Comparison of ENCODE assay signal across 8 cellular contexts in the genomic region with DNA sequence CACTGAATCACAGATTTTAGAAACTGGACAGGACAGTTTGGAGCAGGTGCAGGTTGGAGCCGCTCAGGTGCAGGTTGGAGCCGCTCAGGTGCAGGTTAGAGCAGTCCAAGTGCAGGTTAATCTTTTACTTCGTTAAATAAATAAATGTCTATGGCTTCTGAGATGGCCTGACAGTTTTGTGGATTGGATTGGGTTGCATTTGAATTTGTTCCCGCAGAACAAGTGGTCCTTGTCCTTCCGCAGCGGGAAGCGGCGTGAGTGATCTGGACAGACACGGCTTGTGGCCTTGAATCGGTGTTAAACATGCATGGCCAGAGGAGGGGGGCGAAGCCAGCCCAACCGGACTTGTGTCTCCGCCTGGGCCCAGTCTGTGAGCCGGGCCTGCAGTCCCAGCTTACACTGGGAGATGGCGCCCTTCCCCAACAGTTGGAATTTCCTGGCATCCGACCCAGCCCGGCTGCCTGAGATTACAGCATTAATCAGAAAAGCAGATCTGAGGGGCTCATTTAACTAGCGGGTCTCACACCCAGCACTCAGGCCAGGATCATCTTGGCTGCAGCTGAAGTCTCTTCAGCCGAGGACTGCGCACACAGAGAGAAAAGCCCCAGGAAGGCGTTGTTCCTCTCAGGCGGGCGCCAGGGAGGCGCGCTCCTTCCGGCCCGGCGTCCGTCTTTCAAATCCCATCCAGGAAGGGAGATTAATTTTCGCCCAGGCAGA. TPM values are rescaled to one million over a fixed set of nuclear protein-coding genes. Genes with fewer than 3 reads are reported as not detected.
DNase-seq lines count a peak whose midpoint lies in the region; FAIRE-seq and TF ChIP-seq lines count a peak whose summit lies in the region.

No MANE protein-coding gene starts in this region.

- H3K27ac ChIP-seq in Peyer's patch (no peak overlapping the region), mammary epithelial cell (ENCODE audit: insufficient read depth, low read depth, low read length) (no peak overlapping the region), keratinocyte (ENCODE audit: control insufficient read depth, insufficient read depth, low read length) (no peak overlapping the region)

- H2AFZ ChIP-seq in mammary epithelial cell (ENCODE audit: low read depth, low read length) (no peak overlapping the region), keratinocyte (ENCODE audit: control insufficient read depth, low read length) (peak overlapping the region; percentile 30)

- H3K79me2 ChIP-seq in mammary epithelial cell (ENCODE audit: insufficient read depth, low read length) (no peaks in the 10 kb centered on the region), keratinocyte (ENCODE audit: control insufficient read depth, insufficient read depth, low read length) (no peaks in the 10 kb centered on the region)

- H3K4me2 ChIP-seq in mammary epithelial cell (ENCODE audit: insufficient read depth, low read depth, low read length) (no peak overlapping the region), keratinocyte (ENCODE audit: control insufficient read depth, extremely low read depth, insufficient read depth, low read depth, low read length) (peak overlapping the region; percentile 71)

- H3K4me1 Mint-ChIP-seq in HFFc6 (ENCODE audit: low read depth): peaks cover 7% of the 10 kb centered on the region

- H4K20me1 ChIP-seq in mammary epithelial cell (ENCODE audit: insufficient read depth, low read length): no peaks in the 10 kb centered on the region
- H4K20me1 ChIP-seq in keratinocyte (ENCODE audit: control insufficient read depth, extremely low read depth, insufficient read depth, low read length): no peaks in the 10 kb centered on the region

- H3K9me3 ChIP-seq in Peyer's patch: no peaks in the 10 kb centered on the region
- peaks cover 5% of the 10 kb centered on the region for H3K9me3 ChIP-seq in mammary epithelial cell (replicated peaks; ENCODE audit: insufficient read depth, low read length)
- no peaks in the 10 kb centered on the region for H3K9me3 ChIP-seq in keratinocyte (ENCODE audit: control insufficient read depth, low read depth, low read length)

- peaks cover 31% of the 10 kb centered on the region for H3K27me3 Mint-ChIP-seq in HFFc6 (ENCODE audit: insufficient read depth)

- dilution Hi-C loops in mammary epithelial cell (cut with HindIII; ENCODE audit: low sequenced_read_pairs): no loop called here
- dilution Hi-C loops in keratinocyte (cut with MboI; ENCODE audit: extremely low pct_ligation_motif_present, low sequenced_read_pairs): no loop called here

- H3K36me3 Mint-ChIP-seq in HFFc6 (ENCODE audit: low read depth): no peaks in the 10 kb centered on the region

- FAIRE-seq in keratinocyte (lab: Jason Lieb, UNC): no peak

- WGBS in mammary epithelial cell (ENCODE audit: low coverage, missing lambda C conversion rate): 18% methylated on average over 21 of the region's 30 CpGs

- H3K27me3 ChIP-seq in Peyer's patch (peaks cover 0 to 8% of the 10 kb centered on the region in 2 donors), mammary epithelial cell (ENCODE audit: insufficient read depth, low read length) (peaks cover 17% of the 10 kb centered on the region), keratinocyte (ENCODE audit: control insufficient read depth, extremely low read depth, insufficient read depth, low read length) (peaks cover 68% of the 10 kb centered on the region)

- DNase-seq in COLO829 (ENCODE audit: low spot score) (peak; percentile 84), HFFc6 (peak; percentile 39), Peyer's patch (peak; percentile 37 to 78 (median 74)), mammary epithelial cell (peak; percentile 33), keratinocyte (ENCODE audit: low read depth, low spot score) (no peak), NCI-H1048 (lab: John Stamatoyannopoulos, UW) (no peak), mesenteric fat pad (ENCODE audit: low spot score) (no peak)
- DNase-seq in stimulated activated CD4-positive, alpha-beta T cell treated with anti-CD3 and anti-CD28 coated beads, Interleukin-12 subunit alpha, Interleukin-12 subunit beta, amount 100 ng/mL, for 4 hours: peak; percentile 13

- CTCF ChIA-PET in mammary epithelial cell (lab: Charles Lee; ENCODE audit: low non-redundant PET): no interaction called here

- H3K4me3 ChIP-seq in Peyer's patch: peak overlapping the region in 2 of 4 donors; percentile 23 to 36
- no peak overlapping the region for H3K4me3 ChIP-seq in mammary epithelial cell (replicated peaks in 1 of 3; ENCODE audit: insufficient read depth in 1 of 3, low read depth in 2 of 3, low read length in 3 of 3)
- peak overlapping the region; percentile 12 to 59 (median 32) for H3K4me3 ChIP-seq in keratinocyte (ENCODE audit: control insufficient read depth in 2 of 3, extremely low read depth in 1 of 3, insufficient read depth in 2 of 3, low read depth in 1 of 3, low read length in 3 of 3)

- H3K9me1 ChIP-seq in keratinocyte (ENCODE audit: control insufficient read depth, extremely low read depth, insufficient read depth, low read length): no peaks in the 10 kb centered on the region

- no peak for TF ChIP-seq POLR2A in Peyer's patch (IDR thresholded peaks at IDR 0.05)

- no peaks in the 10 kb centered on the region for H3K36me3 ChIP-seq in Peyer's patch
- no peaks in the 10 kb centered on the region for H3K36me3 ChIP-seq in mammary epithelial cell (ENCODE audit: insufficient read depth, low read length)
- H3K36me3 ChIP-seq in keratinocyte (ENCODE audit: control insufficient read depth in 2 of 2, extremely low read depth in 1 of 2, insufficient read depth in 2 of 2, low read length in 2 of 2): no peaks in the 10 kb centered on the region

- in situ Hi-C loops in mammary epithelial cell (cut with MboI; ENCODE audit: low sequenced_read_pairs in 2 of 2): loop anchor here in 1 of 2 donors (10.0 kb wide), 1 partner anchor 329 kb away; no protein-coding TSS in a partner anchor

- peaks cover 0 to 26% (median 0%) of the 10 kb centered on the region in 4 donors for H3K4me1 ChIP-seq in Peyer's patch
- no peaks in the 10 kb centered on the region for H3K4me1 ChIP-seq in mammary epithelial cell (ENCODE audit: insufficient read depth, low read length)
- H3K4me1 ChIP-seq in keratinocyte (ENCODE audit: control insufficient read depth, extremely low read depth, insufficient read depth, low read length): peaks cover 4% of the 10 kb centered on the region

- intact Hi-C loops in mammary epithelial cell (cut with micrococcal nuclease): loop anchor here (1.0 to 10.0 kb wide), 3 partner anchors 259 to 637 kb away; no protein-coding TSS in a partner anchor

- TF ChIP-seq CTCF in HFFc6 (IDR thresholded peaks at IDR 0.05): peak; percentile 93
- peak in 5 of 6 experiments; percentile 47 to 91 (median 82) for TF ChIP-seq CTCF in Peyer's patch (IDR thresholded peaks at IDR 0.05)
- TF ChIP-seq CTCF in mammary epithelial cell (conservative IDR thresholded peaks at IDR 0.05 in 1 of 2, IDR thresholded peaks at IDR 0.05 in 1 of 2; ENCODE audit: extremely low read depth in 1 of 2, insufficient read depth in 1 of 2, low read depth in 1 of 2, low read length in 2 of 2): peak; percentile 53 to 73
- peak; percentile 88 to 95 (median 93) for TF ChIP-seq CTCF in keratinocyte (optimal IDR thresholded peaks at IDR 0.05 in 1 of 3, IDR thresholded peaks at IDR 0.05 in 1 of 3, conservative IDR thresholded peaks at IDR 0.05 in 1 of 3; ENCODE audit: extremely low read depth in 1 of 3, insufficient read depth in 2 of 3, low read length in 3 of 3)

- no TSS peak for BruUV-seq in mammary epithelial cell (replicated peaks; lab: Mats Ljungman, UMichigan)

- H3K4me3 Mint-ChIP-seq in HFFc6: peak overlapping the region; percentile 84

- no peak overlapping the region for H3K9ac ChIP-seq in mammary epithelial cell (ENCODE audit: insufficient read depth, low read length)
- no peak overlapping the region for H3K9ac ChIP-seq in keratinocyte (ENCODE audit: control insufficient read depth, extremely low read depth, insufficient read depth, low read length)

- H3K9me3 Mint-ChIP-seq in HFFc6: no peaks in the 10 kb centered on the region

- no peak overlapping the region for H3K27ac Mint-ChIP-seq in HFFc6

RNA-seq across cellular contexts. Expression of a gene that starts 1.5 kb away (rescaled TPM):
- total RNA-seq in HFFc6 (2021; fragmentation: NEBNext Ultra II Directional; extraction: Animal tissue kit (Norgen Biotek cat#: 25700)): under 1 TPM in 2 of 6 experiments, not detected in 4; 0.07 to 0.15 TPM
- 1 to 10 TPM; 2.5 to 5.8 (median 4.9) TPM for total RNA-seq in Peyer's patch
- under 1 TPM; 0.17 to 0.33 TPM for total RNA-seq in mammary epithelial cell
- 0.17 TPM for polyA plus RNA-seq in mammary epithelial cell
- polyA minus RNA-seq in mammary epithelial cell: not detected
- polyA plus RNA-seq in keratinocyte: 0.25 to 0.46 TPM (median 0.37 TPM) in 3 replicates
- 0.86 TPM for polyA plus RNA-seq in keratinocyte (2011; ENCODE audit: low read depth)
- 0.55 and 0.71 TPM in 2 replicates for polyA plus RNA-seq in keratinocyte (2011; cell fraction: cytosol; rRNA removed)
- 0.52 and 0.87 TPM in 2 replicates for polyA plus RNA-seq in keratinocyte (2011; cell fraction: nucleus; rRNA removed)
- polyA plus RNA-seq in keratinocyte (2012; ENCODE audit: low replicate concordance): 0.14 and 0.68 TPM in 2 replicates
- polyA minus RNA-seq in keratinocyte: 0.16 to 0.56 TPM (median 0.22 TPM) in 3 replicates
- 1.7 TPM for polyA minus RNA-seq in keratinocyte (2011; cell fraction: cytosol; rRNA and poly(A)+ RNA removed)
- 1.2 and 1.6 TPM in 2 replicates for polyA minus RNA-seq in keratinocyte (2011; cell fraction: nucleus; rRNA and poly(A)+ RNA removed)
- 22.6 TPM for total RNA-seq in mesenteric fat pad

Comparison
In these comparisons a context has a peak if more than half of its experiments do, and no peak if none do; other contexts are left out.
1. DNase-seq: peak in COLO829 (single experiment), HFFc6 (single experiment), Peyer's patch (3 of 3), mammary epithelial cell (single experiment) and stimulated activated CD4-positive, alpha-beta T cell treated with anti-CD3 and anti-CD28 coated beads, Interleukin-12 subunit alpha, Interleukin-12 subunit beta, amount 100 ng/mL, for 4 hours (single experiment); none in keratinocyte (single experiment), NCI-H1048 (single experiment) and mesenteric fat pad (single experiment).
2. H3K4me3 ChIP-seq: peak in keratinocyte (3 of 3); none in mammary epithelial cell (0 of 3).
3. Peak in every context shown above with its lines, with median percentiles within 50 percentile points of each other: CTCF ChIP-seq.